Comparison of ENCODE assay signal across 10 cellular contexts in the genomic region with DNA sequence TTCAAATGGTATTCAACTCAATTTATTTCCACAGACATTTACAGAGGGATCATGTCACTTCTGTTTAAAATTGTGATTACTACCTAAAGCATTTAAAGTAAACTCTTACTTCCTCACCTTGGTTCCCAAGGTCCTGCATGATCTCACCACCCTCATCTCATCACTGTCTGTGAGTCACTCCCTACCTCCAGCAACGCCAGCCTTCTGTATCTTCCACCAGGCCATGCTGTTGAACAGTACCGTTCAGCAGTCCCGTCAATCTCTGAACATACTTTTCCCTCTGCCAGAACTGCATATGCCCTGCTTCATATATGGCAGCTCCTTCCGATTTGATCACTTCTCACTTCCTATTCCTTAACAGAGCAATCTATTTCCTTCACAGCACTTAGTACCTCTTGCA. TPM values are rescaled to one million over a fixed set of nuclear protein-coding genes. Genes with fewer than 3 reads are reported as not detected.
DNase-seq lines count a peak whose midpoint lies in the region; ATAC-seq, FAIRE-seq and TF ChIP-seq lines count a peak whose summit lies in the region.
"Had no signal": no experiment of that assay in that cellular context is flagged by ENCODE, and none has a peak within 500 bp of the region (broad histone marks: within the 10 kb centered on the region; RNA-seq: fewer than 3 reads in every experiment).

No MANE protein-coding gene starts in this region.

- H3K27ac Mint-ChIP-seq in activated naive CD4-positive, alpha-beta T cell treated with anti-CD3 and anti-CD28 coated beads, Interleukin-2, amount 10 ng/mL, durations not matched to agents 7 days and 5 days, result no peak overlapping the region
- no peak overlapping the region for H3K27ac Mint-ChIP-seq in GM23338

- H3K4me3 Mint-ChIP-seq in activated naive CD4-positive, alpha-beta T cell treated with anti-CD3 and anti-CD28 coated beads, Interleukin-2, amount 10 ng/mL, durations not matched to agents 7 days and 5 days, result peak overlapping the region; percentile 93
- no peak overlapping the region for H3K4me3 Mint-ChIP-seq in GM23338

- H3F3A ChIP-seq in OCI-LY1 (ENCODE audit: insufficient read depth, low read length) (no peaks in the 10 kb centered on the region), GM23338 (replicated peaks; ENCODE audit: low read depth) (no peaks in the 10 kb centered on the region)

- CTCF ChIA-PET in activated naive CD4-positive, alpha-beta T cell treated with anti-CD3 and anti-CD28 coated beads, Interleukin-2, amount 10 ng/mL, durations not matched to agents 7 days and 5 days (lab: Charles Lee), result no interaction called here

- peak overlapping the region; percentile 93 for H3K4me3 ChIP-seq in OCI-LY1 (ENCODE audit: low read depth, low read length, poor library complexity, severe bottlenecking)
- H3K4me3 ChIP-seq in epithelial cell of proximal tubule (ENCODE audit: low read depth, low read length), result no peak overlapping the region
- no peak overlapping the region for H3K4me3 ChIP-seq in small intestine (ENCODE audit: low read depth in 1 of 2, low read length in 2 of 2)
- no peak overlapping the region for H3K4me3 ChIP-seq in GM23338

- H3K4me1 ChIP-seq in OCI-LY1 (ENCODE audit: insufficient read depth, low read length, severe bottlenecking) (peaks cover 34% of the 10 kb centered on the region), small intestine (ENCODE audit: control insufficient read depth in 2 of 2, insufficient read depth in 1 of 2, low read depth in 1 of 2, low read length in 1 of 2) (peaks cover 5 to 15% of the 10 kb centered on the region in 2 donors), GM23338 (ENCODE audit: insufficient read depth) (peaks cover 18% of the 10 kb centered on the region)

- no peaks in the 10 kb centered on the region for H3K79me2 ChIP-seq in OCI-LY1 (ENCODE audit: insufficient read depth, low read length)
- peaks cover 20% of the 10 kb centered on the region for H3K79me2 ChIP-seq in GM23338 (replicated peaks; ENCODE audit: insufficient read depth)

- no peaks in the 10 kb centered on the region for H3K9me3 Mint-ChIP-seq in activated naive CD4-positive, alpha-beta T cell treated with anti-CD3 and anti-CD28 coated beads, Interleukin-2, amount 10 ng/mL, durations not matched to agents 7 days and 5 days
- H3K9me3 Mint-ChIP-seq in GM23338, result no peaks in the 10 kb centered on the region

- H3K27ac ChIP-seq in OCI-LY1 (ENCODE audit: low read depth, low read length, poor library complexity, severe bottlenecking), result no peak overlapping the region
- no peak overlapping the region for H3K27ac ChIP-seq in small intestine (ENCODE audit: low read depth in 1 of 2, low read length in 1 of 2)
- no peak overlapping the region for H3K27ac ChIP-seq in GM23338 (ENCODE audit: low read depth)

- H3K36me3 ChIP-seq in OCI-LY1 (ENCODE audit: insufficient read depth, low read length) (peaks cover 18% of the 10 kb centered on the region), small intestine (ENCODE audit: control insufficient read depth in 2 of 2, insufficient read depth in 2 of 2, low read length in 2 of 2) (peaks cover 2 to 5% of the 10 kb centered on the region in 2 donors), GM23338 (ENCODE audit: insufficient read depth) (no peaks in the 10 kb centered on the region; the same call in 1 of the 2 replicates)

- peaks cover 19% of the 10 kb centered on the region for H3K36me3 Mint-ChIP-seq in activated naive CD4-positive, alpha-beta T cell treated with anti-CD3 and anti-CD28 coated beads, Interleukin-2, amount 10 ng/mL, durations not matched to agents 7 days and 5 days
- no peaks in the 10 kb centered on the region for H3K36me3 Mint-ChIP-seq in GM23338 (ENCODE audit: low read depth)

- no peak for FAIRE-seq in small intestine (lab: Jason Lieb, UNC)
- FAIRE-seq: colon had no signal

- ATAC-seq in omental fat pad (ENCODE audit: low FRiP score) (no peak), GM23338 (no peak), HG03039 (IDR thresholded peaks at IDR 0.05; ENCODE audit: unreplicated experiment) (no peak)

- no peaks in the 10 kb centered on the region for H3K9me2 ChIP-seq in OCI-LY1 (ENCODE audit: low read depth, low read length)
- no peaks in the 10 kb centered on the region for H3K9me2 ChIP-seq in GM23338 (ENCODE audit: insufficient read depth)

- WGBS in small intestine, 3 donors, result 72 to 86% (median 78%) methylated on average over 4 of the region's 4 CpGs

- no peak for DNase-seq in activated naive CD4-positive, alpha-beta T cell treated with anti-CD3 and anti-CD28 coated beads, Interleukin-2, amount 10 ng/mL, durations not matched to agents 7 days and 5 days
- DNase-seq in activated naive CD4-positive, alpha-beta T cell (lab: John Stamatoyannopoulos, UW), result no peak
- no peak for DNase-seq in epithelial cell of proximal tubule (ENCODE audit: low read depth)
- DNase-seq in small intestine, result peak; percentile 8
- no peak for DNase-seq in omental fat pad (ENCODE audit: low spot score)
- no peak for DNase-seq in GM23338 (ENCODE audit: low spot score)
- DNase-seq: NCI-H345 had no signal

- H4K20me1 ChIP-seq in OCI-LY1 (ENCODE audit: insufficient read depth, low read length), result no peaks in the 10 kb centered on the region
- H4K20me1 ChIP-seq in GM23338 (replicated peaks; ENCODE audit: insufficient read depth), result peaks cover 20% of the 10 kb centered on the region

- TF ChIP-seq CTCF in OCI-LY1 (IDR thresholded peaks at IDR 0.05; ENCODE audit: low read length) (no peak), epithelial cell of proximal tubule (conservative IDR thresholded peaks at IDR 0.05; ENCODE audit: low read depth, low read length) (peak; percentile 4), omental fat pad (IDR thresholded peaks at IDR 0.05) (no peak), GM23338 (conservative IDR thresholded peaks at IDR 0.05; ENCODE audit: low read depth in 2 of 2) (no peak)

- H3K4me1 Mint-ChIP-seq in activated naive CD4-positive, alpha-beta T cell treated with anti-CD3 and anti-CD28 coated beads, Interleukin-2, amount 10 ng/mL, durations not matched to agents 7 days and 5 days, result peaks cover 29% of the 10 kb centered on the region
- H3K4me1 Mint-ChIP-seq in GM23338, result peaks cover 24% of the 10 kb centered on the region

- no peak overlapping the region for H3K9ac ChIP-seq in OCI-LY1 (ENCODE audit: low read length)

- peak overlapping the region; percentile 79; the same call in 1 of the 2 replicates for H3K4me2 ChIP-seq in OCI-LY1 (ENCODE audit: low read length)
- no peak overlapping the region for H3K4me2 ChIP-seq in GM23338

- H3K27me3 ChIP-seq in OCI-LY1 (ENCODE audit: insufficient read depth, low read length) (no peaks in the 10 kb centered on the region), small intestine (ENCODE audit: control insufficient read depth in 2 of 2, insufficient read depth in 2 of 2, low read length in 2 of 2) (no peaks in the 10 kb centered on the region), GM23338 (ENCODE audit: insufficient read depth) (peaks cover 29% of the 10 kb centered on the region)

- no peak overlapping the region for H2AFZ ChIP-seq in OCI-LY1 (ENCODE audit: low read length)
- no peak overlapping the region for H2AFZ ChIP-seq in GM23338

- H3K9me3 ChIP-seq in OCI-LY1 (ENCODE audit: low read length) (no peaks in the 10 kb centered on the region), small intestine (ENCODE audit: control insufficient read depth, low read depth) (no peaks in the 10 kb centered on the region)

- peaks cover 29% of the 10 kb centered on the region for H3K27me3 Mint-ChIP-seq in activated naive CD4-positive, alpha-beta T cell treated with anti-CD3 and anti-CD28 coated beads, Interleukin-2, amount 10 ng/mL, durations not matched to agents 7 days and 5 days
- peaks cover 21% of the 10 kb centered on the region for H3K27me3 Mint-ChIP-seq in GM23338 (ENCODE audit: insufficient read depth, low read depth, poor library complexity)

TF ChIP-seq in GM23338, 12 proteins besides CTCF, POLR2A, EP300 and RAD21 (continues in another document):
- no peak for TF ChIP-seq NANOG (IDR thresholded peaks at IDR 0.05; ENCODE audit: borderline replicate concordance)
- TF ChIP-seq REST (IDR thresholded peaks at IDR 0.05; ENCODE audit: unreplicated experiment), result no peak
- TF ChIP-seq EZH2 (IDR thresholded peaks at IDR 0.05; ENCODE audit: low read depth, unreplicated experiment), result no peak
- TF ChIP-seq JUNB (IDR thresholded peaks at IDR 0.05; ENCODE audit: unreplicated experiment), result no peak
- no peak for TF ChIP-seq EZH2phosphoT487 (IDR thresholded peaks at IDR 0.05; ENCODE audit: unreplicated experiment)
- TF ChIP-seq STAT1 (IDR thresholded peaks at IDR 0.05; ENCODE audit: unreplicated experiment), result no peak

RNA-seq across cellular contexts. Expression of gene FBXO3, which starts 2.0 kb away (rescaled TPM):
- total RNA-seq in epithelial cell of proximal tubule (20.3 and 25.0 TPM in 2 replicates), omental fat pad (10 to 100 TPM; 23.0 to 55.8 (median 30.8) TPM)
- polyA plus RNA-seq in small intestine (10 to 100 TPM; 19.5 to 23.3 (median 21.3) TPM), GM23338 (2016; fragmentation: Nextera tagmentation; extraction: Ambion mirVana) (10.4 and 12.5 TPM in 2 replicates)
- 28.4 TPM in 2 replicates for total RNA-seq in GM23338 (2014; rRNA removed; shearing (Covaris generic))

RNA-seq across cellular contexts. Expression of gene CD59, which starts 36.1 kb away (rescaled TPM):
- total RNA-seq in epithelial cell of proximal tubule (427 and 615 TPM in 2 replicates), omental fat pad (100 to 1,000 TPM; 327 to 685 (median 490) TPM)
- polyA plus RNA-seq in small intestine (100 to 1,000 TPM in 1 of 3 donors, 10 to 100 TPM in 2; 19.2 to 203 (median 30.0) TPM), GM23338 (2016; fragmentation: Nextera tagmentation; extraction: Ambion mirVana) (73.9 and 86.6 TPM in 2 replicates)
- 41.5 and 61.5 TPM in 2 replicates for total RNA-seq in GM23338 (2014; rRNA removed; shearing (Covaris generic))
